Comparison of ENCODE assay signal across 18 cellular contexts in genomic region chr1:157882560-157882959, GRCh38. TPM values are rescaled to one million over a fixed set of nuclear protein-coding genes. Genes with fewer than 3 reads are reported as not detected.
DNase-seq lines count a peak whose midpoint lies in the region; TF ChIP-seq lines count a peak whose summit lies in the region.
"Had no signal": no experiment of that assay in that cellular context is flagged by ENCODE, and none has a peak within 500 bp of the region (broad histone marks: within the 10 kb centered on the region; RNA-seq: fewer than 3 reads in every experiment).

No MANE protein-coding gene starts in this region.

- H3K4me1 Mint-ChIP-seq in dendritic cell treated with granulocyte-macrophage colony-stimulating factor and Interleukin-4, amounts not matched to agents 40 ng/mL and 50 ng/mL, for 4 days (ENCODE audit: low read depth): peaks cover 40% of the 10 kb centered on the region
- H3K4me1 Mint-ChIP-seq in endothelial cell (ENCODE audit: unreplicated experiment): no peaks in the 10 kb centered on the region

- intact Hi-C loops in dendritic cell treated with granulocyte-macrophage colony-stimulating factor and Interleukin-4, amounts not matched to agents 40 ng/mL and 50 ng/mL, for 4 days (cut with micrococcal nuclease): no loop called here

- peaks cover 6% of the 10 kb centered on the region for H3K27me3 Mint-ChIP-seq in dendritic cell treated with granulocyte-macrophage colony-stimulating factor and Interleukin-4, amounts not matched to agents 40 ng/mL and 50 ng/mL, for 4 days
- no peaks in the 10 kb centered on the region for H3K27me3 Mint-ChIP-seq in endothelial cell (ENCODE audit: unreplicated experiment)

- peak overlapping the region; percentile 61 for H3K27ac Mint-ChIP-seq in dendritic cell treated with granulocyte-macrophage colony-stimulating factor and Interleukin-4, amounts not matched to agents 40 ng/mL and 50 ng/mL, for 4 days
- no peak overlapping the region for H3K27ac Mint-ChIP-seq in endothelial cell (ENCODE audit: unreplicated experiment)
- H3K27ac Mint-ChIP-seq: IgD-negative memory B cell had no signal

- DNase-seq in SKM-1 treated with dmso at 0.1 percent for 144 hours (lab: John Stamatoyannopoulos, UW; ENCODE audit: unreplicated experiment) (peak; percentile 42), SKM-1 (lab: John Stamatoyannopoulos, UW; ENCODE audit: unreplicated experiment) (no peak), NOMO-1 treated with dmso at 0.1 percent for 144 hours (lab: John Stamatoyannopoulos, UW; ENCODE audit: unreplicated experiment) (peak; percentile 11), pons (ENCODE audit: low spot score) (peak; percentile 28), 8988T (no peak), LoVo (ENCODE audit: low spot score) (no peak), endothelial cell (ENCODE audit: low spot score) (no peak)
- DNase-seq: DMS79 treated with DMSO at 0.1 percent for 48 hours, GM23248, HCEC 1CT, Kasumi-1, MM.1S, NCI-H1694 treated with DMSO at 0.1 percent for 48 hours, PC-9, SJCRH30 had no signal

- TF ChIP-seq CTCF in endothelial cell (IDR thresholded peaks at IDR 0.05; ENCODE audit: unreplicated experiment): no peak

- H3K9me3 Mint-ChIP-seq in dendritic cell treated with granulocyte-macrophage colony-stimulating factor and Interleukin-4, amounts not matched to agents 40 ng/mL and 50 ng/mL, for 4 days: no peaks in the 10 kb centered on the region
- no peaks in the 10 kb centered on the region for H3K9me3 Mint-ChIP-seq in endothelial cell (ENCODE audit: unreplicated experiment)
- H3K9me3 Mint-ChIP-seq: IgD-negative memory B cell had no signal

- no peak overlapping the region for H3K4me3 Mint-ChIP-seq in dendritic cell treated with granulocyte-macrophage colony-stimulating factor and Interleukin-4, amounts not matched to agents 40 ng/mL and 50 ng/mL, for 4 days
- H3K4me3 Mint-ChIP-seq in endothelial cell (ENCODE audit: unreplicated experiment): no peak overlapping the region

- no peaks in the 10 kb centered on the region for H3K36me3 Mint-ChIP-seq in dendritic cell treated with granulocyte-macrophage colony-stimulating factor and Interleukin-4, amounts not matched to agents 40 ng/mL and 50 ng/mL, for 4 days (ENCODE audit: low read depth)
- H3K36me3 Mint-ChIP-seq in endothelial cell (ENCODE audit: low read depth, unreplicated experiment): no peaks in the 10 kb centered on the region

RNA-seq across cellular contexts. Expression of gene CD5L, which starts 41.0 kb away (rescaled TPM):
- total RNA-seq in endothelial cell (ENCODE audit: unreplicated experiment): not detected
- total RNA-seq: GM23248, NCI-H460, PC-9, SJCRH30 had no signal

Comparison
In these comparisons a context has a peak if more than half of its experiments do, and no peak if none do; other contexts are left out.
1. DNase-seq: peak in SKM-1 treated with dmso at 0.1 percent for 144 hours (single experiment), NOMO-1 treated with dmso at 0.1 percent for 144 hours (single experiment) and pons (single experiment); none in SKM-1 (single experiment), 8988T (single experiment), LoVo (single experiment) and endothelial cell (single experiment).